In genomic region chr10:103822052-103822716, GRCh38 we compare ENCODE assay signal across 2 cellular contexts.
TF ChIP-seq lines count a peak whose summit lies in the region.

No MANE protein-coding gene starts in this region.

TF ChIP-seq in liver, 16 proteins besides CTCF, POLR2A, EP300 and RAD21:
- TF ChIP-seq, protein P1, sequence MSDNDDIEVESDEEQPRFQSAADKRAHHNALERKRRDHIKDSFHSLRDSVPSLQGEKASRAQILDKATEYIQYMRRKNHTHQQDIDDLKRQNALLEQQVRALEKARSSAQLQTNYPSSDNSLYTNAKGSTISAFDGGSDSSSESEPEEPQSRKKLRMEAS (IDR thresholded peaks at IDR 0.05) = no peak
- TF ChIP-seq RXRA (IDR thresholded peaks at IDR 0.05) = peak; percentile 41 to 52
- no peak for TF ChIP-seq NR2F2 (IDR thresholded peaks at IDR 0.05)
TF ChIP-seq in liver: peak in this region for 1.

TF ChIP-seq in HepG2, 621 proteins besides CTCF, POLR2A, EP300 and RAD21:
- TF ChIP-seq ZNF569 (CRISPR knock-in tag; IDR thresholded peaks at IDR 0.05; ENCODE audit: borderline replicate concordance) (no peak), HDAC1 (CRISPR knock-in tag; IDR thresholded peaks at IDR 0.05) (no peak), ZNF639 (CRISPR knock-in tag; conservative IDR thresholded peaks at IDR 0.05) (no peak), HMGA1 (CRISPR knock-in tag; conservative IDR thresholded peaks at IDR 0.05) (no peak), ATAD3A (CRISPR knock-in tag; IDR thresholded peaks at IDR 0.05) (no peak), ZNF251 (CRISPR knock-in tag; IDR thresholded peaks at IDR 0.05) (no peak), ETV6 (CRISPR knock-in tag; conservative IDR thresholded peaks at IDR 0.05) (no peak), NFATC3 (CRISPR knock-in tag; IDR thresholded peaks at IDR 0.05) (no peak), PREB (CRISPR knock-in tag; IDR thresholded peaks at IDR 0.05) (no peak), ZNF430 (CRISPR knock-in tag; IDR thresholded peaks at IDR 0.05) (no peak), TAF1 (CRISPR knock-in tag; IDR thresholded peaks at IDR 0.05) (no peak), ZNF234 (CRISPR knock-in tag; conservative IDR thresholded peaks at IDR 0.05) (no peak), ZNF841 (CRISPR knock-in tag; IDR thresholded peaks at IDR 0.05; ENCODE audit: borderline replicate concordance) (no peak), ZNF468 (CRISPR knock-in tag; IDR thresholded peaks at IDR 0.05) (no peak), SMAD3 (CRISPR knock-in tag; IDR thresholded peaks at IDR 0.05) (no peak), CHCHD3 (CRISPR knock-in tag; IDR thresholded peaks at IDR 0.05) (no peak), ZNF777 (CRISPR knock-in tag; IDR thresholded peaks at IDR 0.05) (no peak)
- TF ChIP-seq, protein P2, sequence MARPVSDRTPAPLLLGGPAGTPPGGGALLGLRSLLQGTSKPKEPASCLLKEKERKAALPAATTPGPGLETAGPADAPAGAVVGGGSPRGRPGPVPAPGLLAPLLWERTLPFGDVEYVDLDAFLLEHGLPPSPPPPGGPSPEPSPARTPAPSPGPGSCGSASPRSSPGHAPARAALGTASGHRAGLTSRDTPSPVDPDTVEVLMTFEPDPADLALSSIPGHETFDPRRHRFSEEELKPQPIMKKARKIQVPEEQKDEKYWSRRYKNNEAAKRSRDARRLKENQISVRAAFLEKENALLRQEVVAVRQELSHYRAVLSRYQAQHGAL (CRISPR knock-in tag; IDR thresholded peaks at IDR 0.05; ENCODE audit: not compliant biosample characterization) = no peak
- TF ChIP-seq, protein P3, sequence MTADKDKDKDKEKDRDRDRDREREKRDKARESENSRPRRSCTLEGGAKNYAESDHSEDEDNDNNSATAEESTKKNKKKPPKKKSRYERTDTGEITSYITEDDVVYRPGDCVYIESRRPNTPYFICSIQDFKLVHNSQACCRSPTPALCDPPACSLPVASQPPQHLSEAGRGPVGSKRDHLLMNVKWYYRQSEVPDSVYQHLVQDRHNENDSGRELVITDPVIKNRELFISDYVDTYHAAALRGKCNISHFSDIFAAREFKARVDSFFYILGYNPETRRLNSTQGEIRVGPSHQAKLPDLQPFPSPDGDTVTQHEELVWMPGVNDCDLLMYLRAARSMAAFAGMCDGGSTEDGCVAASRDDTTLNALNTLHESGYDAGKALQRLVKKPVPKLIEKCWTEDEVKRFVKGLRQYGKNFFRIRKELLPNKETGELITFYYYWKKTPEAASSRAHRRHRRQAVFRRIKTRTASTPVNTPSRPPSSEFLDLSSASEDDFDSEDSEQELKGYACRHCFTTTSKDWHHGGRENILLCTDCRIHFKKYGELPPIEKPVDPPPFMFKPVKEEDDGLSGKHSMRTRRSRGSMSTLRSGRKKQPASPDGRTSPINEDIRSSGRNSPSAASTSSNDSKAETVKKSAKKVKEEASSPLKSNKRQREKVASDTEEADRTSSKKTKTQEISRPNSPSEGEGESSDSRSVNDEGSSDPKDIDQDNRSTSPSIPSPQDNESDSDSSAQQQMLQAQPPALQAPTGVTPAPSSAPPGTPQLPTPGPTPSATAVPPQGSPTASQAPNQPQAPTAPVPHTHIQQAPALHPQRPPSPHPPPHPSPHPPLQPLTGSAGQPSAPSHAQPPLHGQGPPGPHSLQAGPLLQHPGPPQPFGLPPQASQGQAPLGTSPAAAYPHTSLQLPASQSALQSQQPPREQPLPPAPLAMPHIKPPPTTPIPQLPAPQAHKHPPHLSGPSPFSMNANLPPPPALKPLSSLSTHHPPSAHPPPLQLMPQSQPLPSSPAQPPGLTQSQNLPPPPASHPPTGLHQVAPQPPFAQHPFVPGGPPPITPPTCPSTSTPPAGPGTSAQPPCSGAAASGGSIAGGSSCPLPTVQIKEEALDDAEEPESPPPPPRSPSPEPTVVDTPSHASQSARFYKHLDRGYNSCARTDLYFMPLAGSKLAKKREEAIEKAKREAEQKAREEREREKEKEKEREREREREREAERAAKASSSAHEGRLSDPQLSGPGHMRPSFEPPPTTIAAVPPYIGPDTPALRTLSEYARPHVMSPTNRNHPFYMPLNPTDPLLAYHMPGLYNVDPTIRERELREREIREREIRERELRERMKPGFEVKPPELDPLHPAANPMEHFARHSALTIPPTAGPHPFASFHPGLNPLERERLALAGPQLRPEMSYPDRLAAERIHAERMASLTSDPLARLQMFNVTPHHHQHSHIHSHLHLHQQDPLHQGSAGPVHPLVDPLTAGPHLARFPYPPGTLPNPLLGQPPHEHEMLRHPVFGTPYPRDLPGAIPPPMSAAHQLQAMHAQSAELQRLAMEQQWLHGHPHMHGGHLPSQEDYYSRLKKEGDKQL (CRISPR knock-in tag; IDR thresholded peaks at IDR 0.05; ENCODE audit: low read depth) = no peak
- TF ChIP-seq, protein P4, sequence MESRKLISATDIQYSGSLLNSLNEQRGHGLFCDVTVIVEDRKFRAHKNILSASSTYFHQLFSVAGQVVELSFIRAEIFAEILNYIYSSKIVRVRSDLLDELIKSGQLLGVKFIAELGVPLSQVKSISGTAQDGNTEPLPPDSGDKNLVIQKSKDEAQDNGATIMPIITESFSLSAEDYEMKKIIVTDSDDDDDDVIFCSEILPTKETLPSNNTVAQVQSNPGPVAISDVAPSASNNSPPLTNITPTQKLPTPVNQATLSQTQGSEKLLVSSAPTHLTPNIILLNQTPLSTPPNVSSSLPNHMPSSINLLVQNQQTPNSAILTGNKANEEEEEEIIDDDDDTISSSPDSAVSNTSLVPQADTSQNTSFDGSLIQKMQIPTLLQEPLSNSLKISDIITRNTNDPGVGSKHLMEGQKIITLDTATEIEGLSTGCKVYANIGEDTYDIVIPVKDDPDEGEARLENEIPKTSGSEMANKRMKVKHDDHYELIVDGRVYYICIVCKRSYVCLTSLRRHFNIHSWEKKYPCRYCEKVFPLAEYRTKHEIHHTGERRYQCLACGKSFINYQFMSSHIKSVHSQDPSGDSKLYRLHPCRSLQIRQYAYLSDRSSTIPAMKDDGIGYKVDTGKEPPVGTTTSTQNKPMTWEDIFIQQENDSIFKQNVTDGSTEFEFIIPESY (CRISPR knock-in tag; IDR thresholded peaks at IDR 0.05) = no peak
